1 cellular context compared by ENCODE assay signal in the genomic region with DNA sequence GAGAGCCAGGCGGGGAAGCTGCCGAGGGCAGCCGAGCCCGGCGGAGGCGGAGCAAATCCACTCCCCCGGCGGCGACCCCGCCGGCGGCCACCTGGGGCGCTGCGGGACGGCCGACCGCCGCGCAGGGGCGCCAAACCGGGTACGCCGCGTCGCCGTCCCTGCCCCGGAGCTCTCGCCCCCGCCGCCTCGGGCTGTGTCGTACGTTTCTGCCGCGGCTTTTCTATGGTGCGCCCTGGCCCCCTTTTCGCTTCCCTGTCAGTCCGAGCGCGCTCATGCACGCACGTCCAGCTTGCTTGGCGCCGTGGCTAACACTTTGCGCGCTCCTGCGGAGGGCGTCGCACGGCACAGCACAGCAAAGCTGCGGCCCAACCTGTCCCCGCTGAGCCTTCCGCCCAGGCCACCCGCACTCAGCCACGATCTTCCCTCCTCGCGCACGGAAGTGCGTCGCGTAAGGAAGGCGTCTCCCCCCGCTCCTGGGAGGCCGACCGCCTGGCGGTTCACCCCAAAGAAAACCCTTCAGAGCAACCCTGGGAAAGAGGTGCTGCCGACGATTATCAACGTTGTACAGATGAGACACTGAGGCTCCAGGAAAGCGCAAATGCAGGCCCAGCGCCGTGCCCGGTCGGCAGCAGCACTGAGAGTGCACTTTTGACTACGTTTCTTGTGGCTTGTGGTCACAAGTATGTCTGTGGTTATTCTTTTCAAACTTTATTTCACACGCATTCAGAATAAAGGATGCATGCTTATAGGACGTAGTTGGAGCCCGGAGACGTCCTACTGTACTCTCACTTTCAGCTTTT.
TF ChIP-seq lines count a peak whose summit lies in the region.

A gene (minus strand): TSS at position 48 of the 800 bp plus-strand sequence. CDS start 1,857 bp downstream, outside the sequence.

TF ChIP-seq in HEK293, 187 proteins besides CTCF, POLR2A, EP300 and RAD21 (continued from another document):
- no peak for TF ChIP-seq ZNF624 (tag by site-specific recombination; IDR thresholded peaks at IDR 0.05)
- TF ChIP-seq GLI4 (tag by site-specific recombination; IDR thresholded peaks at IDR 0.05), result peak; percentile 95
- TF ChIP-seq, protein P1, sequence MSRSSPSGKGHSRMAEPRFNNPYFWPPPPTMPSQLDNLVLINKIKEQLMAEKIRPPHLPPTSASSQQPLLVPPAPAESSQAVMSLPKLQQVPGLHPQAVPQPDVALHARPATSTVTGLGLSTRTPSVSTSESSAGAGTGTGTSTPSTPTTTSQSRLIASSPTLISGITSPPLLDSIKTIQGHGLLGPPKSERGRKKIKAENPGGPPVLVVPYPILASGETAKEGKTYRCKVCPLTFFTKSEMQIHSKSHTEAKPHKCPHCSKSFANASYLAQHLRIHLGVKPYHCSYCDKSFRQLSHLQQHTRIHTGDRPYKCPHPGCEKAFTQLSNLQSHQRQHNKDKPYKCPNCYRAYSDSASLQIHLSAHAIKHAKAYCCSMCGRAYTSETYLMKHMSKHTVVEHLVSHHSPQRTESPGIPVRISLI (tag by site-specific recombination; IDR thresholded peaks at IDR 0.05), result no peak
- TF ChIP-seq YY1 (tag by site-specific recombination; IDR thresholded peaks at IDR 0.05), result peak; percentile 19
- TF ChIP-seq BCL11B (tag by site-specific recombination; IDR thresholded peaks at IDR 0.05; ENCODE audit: low read depth), result no peak
- TF ChIP-seq ZNF169 (tag by site-specific recombination; IDR thresholded peaks at IDR 0.05), result no peak
- TF ChIP-seq, protein P2, sequence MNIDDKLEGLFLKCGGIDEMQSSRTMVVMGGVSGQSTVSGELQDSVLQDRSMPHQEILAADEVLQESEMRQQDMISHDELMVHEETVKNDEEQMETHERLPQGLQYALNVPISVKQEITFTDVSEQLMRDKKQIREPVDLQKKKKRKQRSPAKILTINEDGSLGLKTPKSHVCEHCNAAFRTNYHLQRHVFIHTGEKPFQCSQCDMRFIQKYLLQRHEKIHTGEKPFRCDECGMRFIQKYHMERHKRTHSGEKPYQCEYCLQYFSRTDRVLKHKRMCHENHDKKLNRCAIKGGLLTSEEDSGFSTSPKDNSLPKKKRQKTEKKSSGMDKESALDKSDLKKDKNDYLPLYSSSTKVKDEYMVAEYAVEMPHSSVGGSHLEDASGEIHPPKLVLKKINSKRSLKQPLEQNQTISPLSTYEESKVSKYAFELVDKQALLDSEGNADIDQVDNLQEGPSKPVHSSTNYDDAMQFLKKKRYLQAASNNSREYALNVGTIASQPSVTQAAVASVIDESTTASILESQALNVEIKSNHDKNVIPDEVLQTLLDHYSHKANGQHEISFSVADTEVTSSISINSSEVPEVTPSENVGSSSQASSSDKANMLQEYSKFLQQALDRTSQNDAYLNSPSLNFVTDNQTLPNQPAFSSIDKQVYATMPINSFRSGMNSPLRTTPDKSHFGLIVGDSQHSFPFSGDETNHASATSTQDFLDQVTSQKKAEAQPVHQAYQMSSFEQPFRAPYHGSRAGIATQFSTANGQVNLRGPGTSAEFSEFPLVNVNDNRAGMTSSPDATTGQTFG (tag by site-specific recombination; IDR thresholded peaks at IDR 0.05; ENCODE audit: borderline replicate concordance), result no peak
- no peak for TF ChIP-seq ZNF133 (tag by site-specific recombination; IDR thresholded peaks at IDR 0.05)
